In the genomic region with DNA sequence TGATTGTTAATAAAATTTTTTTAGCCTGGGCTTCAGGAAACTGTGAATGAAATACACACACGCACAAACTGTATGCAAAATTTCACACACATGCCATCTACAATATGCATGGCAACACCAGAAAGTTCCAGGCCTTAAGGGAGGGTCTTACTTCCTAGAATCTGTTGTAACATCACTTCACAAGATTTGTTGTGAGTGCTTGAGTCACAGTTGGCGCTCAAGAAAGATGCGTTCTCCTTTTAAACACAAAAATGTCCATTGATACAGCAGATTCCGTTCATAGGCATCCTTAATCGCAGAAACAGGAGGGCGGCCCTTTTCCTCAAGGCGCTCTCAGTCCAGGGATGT, we compare ENCODE assay signal across 8 cellular contexts. TPM values are rescaled to one million over a fixed set of nuclear protein-coding genes. Genes with fewer than 3 reads are reported as not detected.
A peak's percentile ranks its signal among the peaks of the same experiment; 100 is the strongest.
DNase-seq lines count a peak whose midpoint lies in the region; ATAC-seq and TF ChIP-seq lines count a peak whose summit lies in the region.

No MANE protein-coding gene starts in this region.

- CTCF ChIA-PET in SK-N-SH (lab: Yijun Ruan, JAX): no interaction called here

- no peak for TF ChIP-seq CTCF in GM23338 (conservative IDR thresholded peaks at IDR 0.05; ENCODE audit: low read depth in 2 of 2)
- no peak for TF ChIP-seq CTCF in SK-N-SH (IDR thresholded peaks at IDR 0.05)
- no peak for TF ChIP-seq CTCF in heart right ventricle (IDR thresholded peaks at IDR 0.05)
- TF ChIP-seq CTCF in spleen (IDR thresholded peaks at IDR 0.05 in 8 of 11, conservative IDR thresholded peaks at IDR 0.05 in 3 of 11): no peak

- H3K27me3 Mint-ChIP-seq in GM23338 (ENCODE audit: insufficient read depth, low read depth, poor library complexity): no peaks in the 10 kb centered on the region

- no peaks in the 10 kb centered on the region; the same call in 2 of the 3 replicates for H3K9me3 Mint-ChIP-seq in GM23338

- H3K36me3 ChIP-seq in GM23338 (ENCODE audit: insufficient read depth) (no peaks in the 10 kb centered on the region), SK-N-SH (replicated peaks in 1 of 2; ENCODE audit: control insufficient read depth in 1 of 2, insufficient read depth in 2 of 2, low read length in 1 of 2) (peaks cover 6 to 9% of the 10 kb centered on the region in 2 experiments), heart right ventricle (peaks cover 0 to 26% (median 0%) of the 10 kb centered on the region in 9 donors), spleen (peaks cover 0 to 28% (median 3%) of the 10 kb centered on the region in 6 donors)

- intact Hi-C loops in heart right ventricle (cut with DNase I): loop anchor here in 9 of 10 donors (2.0 to 10.0 kb wide), 5 partner anchors 53 to 75 kb away; a partner anchor contains a TSS
- intact Hi-C loops in spleen (cut with DNase I; ENCODE audit: low total_unique reads): loop anchor here (5.0 kb wide), 1 partner anchor 66 kb away; no protein-coding TSS in a partner anchor

- H3K4me2 ChIP-seq in GM23338 (peak overlapping the region; percentile 91), SK-N-SH (peak overlapping the region; percentile 82)

- peaks cover 29% of the 10 kb centered on the region for H3K79me2 ChIP-seq in GM23338 (replicated peaks; ENCODE audit: insufficient read depth)
- H3K79me2 ChIP-seq in SK-N-SH (ENCODE audit: insufficient read depth): peaks cover 45% of the 10 kb centered on the region

- no peak for TF ChIP-seq RAD21 in SK-N-SH (IDR thresholded peaks at IDR 0.05; ENCODE audit: low read length)

- H4K20me1 ChIP-seq in GM23338 (replicated peaks; ENCODE audit: insufficient read depth) (no peaks in the 10 kb centered on the region; the same call in 1 of the 2 replicates), SK-N-SH (ENCODE audit: insufficient read depth) (no peaks in the 10 kb centered on the region)

- no peak overlapping the region for H3K27ac ChIP-seq in GM23338 (ENCODE audit: low read depth)
- H3K27ac ChIP-seq in SK-N-SH (ENCODE audit: low read depth in 2 of 2, low read length in 1 of 2): peak overlapping the region; percentile 76
- peak overlapping the region in 9 of 10 donors; percentile 69 to 95 (median 85) for H3K27ac ChIP-seq in heart right ventricle
- peak overlapping the region in 7 of 8 donors; percentile 83 to 95 (median 91) for H3K27ac ChIP-seq in spleen

- no peak for TF ChIP-seq EP300 in SK-N-SH (IDR thresholded peaks at IDR 0.05; ENCODE audit: borderline replicate concordance in 1 of 2, low read depth in 1 of 2, low read length in 1 of 2)

- POLR2A ChIA-PET in SK-N-SH (lab: Yijun Ruan, JAX): no interaction called here

- H3K4me1 ChIP-seq in GM23338 (ENCODE audit: insufficient read depth) (peaks cover 7% of the 10 kb centered on the region), SK-N-SH (ENCODE audit: control insufficient read depth in 1 of 2, insufficient read depth in 2 of 2, low read depth in 1 of 2, low read length in 1 of 2) (peaks cover 4 to 10% of the 10 kb centered on the region in 2 experiments; a peak in 3 of 4 replicates), heart right ventricle (peaks cover 0 to 60% (median 23%) of the 10 kb centered on the region in 9 donors), spleen (peaks cover 12 to 88% (median 58%) of the 10 kb centered on the region in 6 donors)

- no peak for TF ChIP-seq POLR2A in spleen (IDR thresholded peaks at IDR 0.05)

- H3K27me3 ChIP-seq in GM23338 (ENCODE audit: insufficient read depth) (no peaks in the 10 kb centered on the region), SK-N-SH (ENCODE audit: insufficient read depth) (no peaks in the 10 kb centered on the region), heart right ventricle (no peaks in the 10 kb centered on the region), spleen (replicated peaks in 1 of 7) (no peaks in the 10 kb centered on the region)

- H3K4me1 Mint-ChIP-seq in GM23338: peaks cover 4% of the 10 kb centered on the region; the same call in 2 of the 3 replicates

- H3K36me3 Mint-ChIP-seq in GM23338 (ENCODE audit: low read depth): no peaks in the 10 kb centered on the region; the same call in 1 of the 3 replicates

- peak overlapping the region; percentile 83 for H3K9ac ChIP-seq in SK-N-SH

- ATAC-seq in GM23338: no peak
- peak in 2 of 8 donors; percentile 3 to 4 for ATAC-seq in heart right ventricle
- ATAC-seq in HG03354 (IDR thresholded peaks at IDR 0.05; ENCODE audit: poor library complexity, severe bottlenecking, unreplicated experiment): no peak

- H3K9me3 ChIP-seq in SK-N-SH: no peaks in the 10 kb centered on the region
- H3K9me3 ChIP-seq in heart right ventricle: no peaks in the 10 kb centered on the region
- no peaks in the 10 kb centered on the region for H3K9me3 ChIP-seq in spleen

- H3F3A ChIP-seq in GM23338 (replicated peaks; ENCODE audit: low read depth): no peaks in the 10 kb centered on the region
- H3F3A ChIP-seq in SK-N-SH (replicated peaks; ENCODE audit: insufficient read depth): no peaks in the 10 kb centered on the region

- DNase-seq in GM23338 (ENCODE audit: low spot score): no peak
- DNase-seq in SK-N-SH: no peak
- no peak for DNase-seq in heart right ventricle
- no peak for DNase-seq in spleen
- DNase-seq in cerebellar cortex (ENCODE audit: low spot score): no peak
- no peak for DNase-seq in mesenteric fat pad (ENCODE audit: low spot score)
- no peak for DNase-seq in NCI-H1417 treated with DMSO at 0.1 percent for 48 hours (lab: John Stamatoyannopoulos, UW)

- WGBS in SK-N-SH (ENCODE audit: low lambda C conversion rate): 6% methylated on average over 5 of the region's 7 CpGs
- WGBS in heart right ventricle, 2 donors: 4 to 7% methylated on average over 7 of the region's 7 CpGs
- 5 to 7% (median 5%) methylated on average over 6 to 7 of the region's 7 CpGs for WGBS in spleen, 5 donors

- peak overlapping the region; percentile 82 for H3K27ac Mint-ChIP-seq in GM23338

- H3K4me3 Mint-ChIP-seq in GM23338: peak overlapping the region; percentile 100

- H2AFZ ChIP-seq in GM23338 (peak overlapping the region; percentile 93), SK-N-SH (ENCODE audit: low read depth) (peak overlapping the region; percentile 95)

- H3K4me3 ChIP-seq in GM23338: peak overlapping the region; percentile 98
- H3K4me3 ChIP-seq in SK-N-SH (ENCODE audit: low read depth in 2 of 2, low read length in 1 of 2): peak overlapping the region; percentile 95
- H3K4me3 ChIP-seq in heart right ventricle: peak overlapping the region; percentile 32 to 96 (median 88)
- H3K4me3 ChIP-seq in spleen: peak overlapping the region; percentile 57 to 95 (median 67)

- H3K9me2 ChIP-seq in GM23338 (ENCODE audit: insufficient read depth) (no peaks in the 10 kb centered on the region), SK-N-SH (no peaks in the 10 kb centered on the region)

TF ChIP-seq in SK-N-SH, 30 proteins besides CTCF, POLR2A, EP300 and RAD21:
- TF ChIP-seq, protein P1, sequence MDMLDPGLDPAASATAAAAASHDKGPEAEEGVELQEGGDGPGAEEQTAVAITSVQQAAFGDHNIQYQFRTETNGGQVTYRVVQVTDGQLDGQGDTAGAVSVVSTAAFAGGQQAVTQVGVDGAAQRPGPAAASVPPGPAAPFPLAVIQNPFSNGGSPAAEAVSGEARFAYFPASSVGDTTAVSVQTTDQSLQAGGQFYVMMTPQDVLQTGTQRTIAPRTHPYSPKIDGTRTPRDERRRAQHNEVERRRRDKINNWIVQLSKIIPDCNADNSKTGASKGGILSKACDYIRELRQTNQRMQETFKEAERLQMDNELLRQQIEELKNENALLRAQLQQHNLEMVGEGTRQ (IDR thresholded peaks at IDR 0.05; ENCODE audit: borderline replicate concordance, low read depth, low read length): no peak
- TF ChIP-seq GABPA (IDR thresholded peaks at IDR 0.05; ENCODE audit: low read depth) (no peak), TCF12 (IDR thresholded peaks at IDR 0.05) (no peak), FOXJ3 (CRISPR knock-in tag; IDR thresholded peaks at IDR 0.05) (no peak), RFX5 (IDR thresholded peaks at IDR 0.05; ENCODE audit: low read length) (no peak)
- TF ChIP-seq, protein P2, sequence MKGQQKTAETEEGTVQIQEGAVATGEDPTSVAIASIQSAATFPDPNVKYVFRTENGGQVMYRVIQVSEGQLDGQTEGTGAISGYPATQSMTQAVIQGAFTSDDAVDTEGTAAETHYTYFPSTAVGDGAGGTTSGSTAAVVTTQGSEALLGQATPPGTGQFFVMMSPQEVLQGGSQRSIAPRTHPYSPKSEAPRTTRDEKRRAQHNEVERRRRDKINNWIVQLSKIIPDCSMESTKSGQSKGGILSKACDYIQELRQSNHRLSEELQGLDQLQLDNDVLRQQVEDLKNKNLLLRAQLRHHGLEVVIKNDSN (IDR thresholded peaks at IDR 0.05; ENCODE audit: borderline replicate concordance, low read depth): no peak

RNA-seq across cellular contexts. Expression of a gene that starts 0.5 kb away (rescaled TPM):
- 28.2 and 41.1 TPM in 2 replicates for total RNA-seq in GM23338 (2014; rRNA removed; shearing (Covaris generic))
- 53.1 and 53.7 TPM in 2 replicates for polyA plus RNA-seq in GM23338 (2016; fragmentation: Nextera tagmentation; extraction: Ambion mirVana)
- polyA plus RNA-seq in SK-N-SH (2012; rRNA removed): 78.2 and 82.8 TPM in 2 replicates
- polyA plus RNA-seq in SK-N-SH (2012; cell fraction: cytosol; rRNA removed): 77.8 and 80.1 TPM in 2 replicates
- 75.0 and 78.8 TPM in 2 replicates for polyA plus RNA-seq in SK-N-SH (2012; cell fraction: nucleus; rRNA removed)
- 10 to 100 TPM; 83.1 to 95.5 (median 88.6) TPM for total RNA-seq in heart right ventricle
- 100 to 1,000 TPM in 1 of 2 donors, 10 to 100 TPM in 1; 29.1 to 113 TPM for polyA plus RNA-seq in heart right ventricle
- 10 to 100 TPM; 50.3 to 89.3 (median 72.7) TPM for total RNA-seq in spleen
- 10 to 100 TPM; 66.2 to 83.9 (median 83.8) TPM for polyA plus RNA-seq in spleen
- 80.6 TPM for total RNA-seq in mesenteric fat pad

RNA-seq across cellular contexts. Expression of a gene that starts 55.9 kb away (rescaled TPM):
- 0.12 TPM in 1 of 2 replicates, not detected in the other for total RNA-seq in GM23338 (2014; rRNA removed; shearing (Covaris generic))
- not detected in 2 replicates for polyA plus RNA-seq in GM23338 (2016; fragmentation: Nextera tagmentation; extraction: Ambion mirVana)
- 0.02 TPM in 1 of 2 replicates, not detected in the other for polyA plus RNA-seq in SK-N-SH (2012; rRNA removed)
- polyA plus RNA-seq in SK-N-SH (2012; cell fraction: cytosol; rRNA removed): 0.03 TPM in 1 of 2 replicates, not detected in the other
- 0.02 and 0.06 TPM in 2 replicates for polyA plus RNA-seq in SK-N-SH (2012; cell fraction: nucleus; rRNA removed)
- 1 to 10 TPM in 1 of 10 donors, under 1 TPM in 9; 0.22 to 2.8 (median 0.77) TPM for total RNA-seq in heart right ventricle
- under 1 TPM; 0.35 to 0.37 TPM for polyA plus RNA-seq in heart right ventricle
- total RNA-seq in spleen: 10 to 100 TPM; 10.3 to 15.5 (median 12.5) TPM
- 1 to 10 TPM; 1.2 to 1.9 (median 1.6) TPM for polyA plus RNA-seq in spleen
- 3.1 TPM for total RNA-seq in mesenteric fat pad

RNA-seq across cellular contexts. Expression of a gene that starts 56.6 kb away (rescaled TPM):
- total RNA-seq in GM23338 (2014; rRNA removed; shearing (Covaris generic)): not detected in 2 replicates
- not detected in 2 replicates for polyA plus RNA-seq in GM23338 (2016; fragmentation: Nextera tagmentation; extraction: Ambion mirVana)
- polyA plus RNA-seq in SK-N-SH (2012; rRNA removed): not detected in 2 replicates
- 0.03 TPM in 1 of 2 replicates, not detected in the other for polyA plus RNA-seq in SK-N-SH (2012; cell fraction: cytosol; rRNA removed)
- polyA plus RNA-seq in SK-N-SH (2012; cell fraction: nucleus; rRNA removed): 0.39 and 0.74 TPM in 2 replicates
- total RNA-seq in heart right ventricle: not detected
- polyA plus RNA-seq in heart right ventricle: under 1 TPM in 1 of 2 donors, not detected in 1; 0.04 TPM
- 1 to 10 TPM in 6 of 7 donors, not detected in 1; 1.2 to 4.3 (median 2.1) TPM for total RNA-seq in spleen
- 1 to 10 TPM in 2 of 3 donors, under 1 TPM in 1; 0.59 to 2.0 (median 1.1) TPM for polyA plus RNA-seq in spleen
- 0.45 TPM for total RNA-seq in mesenteric fat pad
